10 cellular contexts compared by ENCODE assay signal in the genomic region with DNA sequence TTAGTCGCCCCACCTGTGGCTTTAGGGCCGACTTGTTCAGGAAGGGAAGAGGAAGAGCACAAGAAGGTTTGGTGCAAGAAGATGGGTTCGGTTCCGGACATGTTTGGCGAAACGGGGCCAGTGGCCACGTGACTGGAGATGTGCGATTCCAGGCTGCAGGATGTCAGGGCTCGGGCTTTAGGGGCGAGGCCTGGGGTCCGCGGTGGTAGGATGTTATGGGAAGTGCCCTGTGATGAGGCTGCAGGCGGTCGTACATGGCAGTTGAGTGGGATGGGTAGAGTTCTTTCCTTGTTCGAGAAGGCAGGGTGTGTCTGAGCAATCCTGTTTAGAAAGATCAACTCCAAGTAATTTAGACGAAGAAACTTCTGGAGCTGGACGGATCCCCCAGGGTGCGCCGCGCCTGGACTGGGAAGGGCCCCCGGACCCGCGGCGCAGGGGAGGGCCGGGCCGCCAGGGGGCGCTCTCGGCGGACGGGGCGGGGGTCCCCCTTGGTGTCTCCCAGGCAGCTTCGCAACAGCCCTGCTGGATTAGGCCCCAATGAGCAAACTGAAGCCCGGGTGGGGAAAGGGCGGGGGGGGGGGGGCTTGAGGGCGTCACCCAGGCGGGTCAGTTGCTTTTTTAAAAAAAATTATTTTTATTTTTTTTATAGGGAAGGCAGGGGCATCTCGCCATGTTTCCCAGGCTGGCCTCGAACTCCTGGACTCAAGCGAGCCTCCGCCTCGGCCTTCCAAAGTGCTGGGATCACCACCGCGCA. TPM values are rescaled to one million over a fixed set of nuclear protein-coding genes. Genes with fewer than 3 reads are reported as not detected.
DNase-seq lines count a peak whose midpoint lies in the region; ATAC-seq, FAIRE-seq and TF ChIP-seq lines count a peak whose summit lies in the region.
"Had no signal": no experiment of that assay in that cellular context is flagged by ENCODE, and none has a peak within 500 bp of the region (broad histone marks: within the 10 kb centered on the region; RNA-seq: fewer than 3 reads in every experiment).

No MANE protein-coding gene starts in this region.

- TF ChIP-seq POLR2A in stomach (IDR thresholded peaks at IDR 0.05) = no peak

- no peaks in the 10 kb centered on the region for H3K27me3 Mint-ChIP-seq in activated naive CD4-positive, alpha-beta T cell treated with anti-CD3 and anti-CD28 coated beads for 36 hours (ENCODE audit: low read depth)
- H3K27me3 Mint-ChIP-seq in activated T-helper 2 cell treated with anti-CD3 and anti-CD28 coated beads, Interferon-gamma antibody, Interleukin-2, Interleukin-4, amounts not matched to agents 10 μg/mL and 5 μg/mL and 100 μg/mL, durations not matched to agents 14 hours and 24 hours and 36 hours (ENCODE audit: low read depth) = peaks cover 14% of the 10 kb centered on the region

- dilution Hi-C loops in keratinocyte (cut with MboI; ENCODE audit: extremely low pct_ligation_motif_present, low sequenced_read_pairs) = no loop called here

- H3K4me1 ChIP-seq in keratinocyte (ENCODE audit: control insufficient read depth, extremely low read depth, insufficient read depth, low read length) (peaks cover 8% of the 10 kb centered on the region), stomach (peaks cover 0 to 10% (median 6%) of the 10 kb centered on the region in 4 donors)

- intact Hi-C loops in activated naive CD4-positive, alpha-beta T cell treated with anti-CD3 and anti-CD28 coated beads for 36 hours (cut with micrococcal nuclease) = loop anchor here (5.0 kb wide), 1 partner anchor 400 kb away; no protein-coding TSS in a partner anchor
- intact Hi-C loops in activated T-helper 2 cell treated with anti-CD3 and anti-CD28 coated beads, Interferon-gamma antibody, Interleukin-2, Interleukin-4, amounts not matched to agents 10 μg/mL and 5 μg/mL and 100 μg/mL, durations not matched to agents 14 hours and 24 hours and 36 hours (cut with micrococcal nuclease) = loop anchor here (5.0 kb wide), 1 partner anchor 180 kb away; no protein-coding TSS in a partner anchor
- intact Hi-C loops in stomach (cut with DNase I; ENCODE audit: low total_unique reads) = no loop called here

- ATAC-seq in HG03521 (IDR thresholded peaks at IDR 0.05; ENCODE audit: unreplicated experiment) = no peak

- H3K9ac ChIP-seq in keratinocyte (ENCODE audit: control insufficient read depth, extremely low read depth, insufficient read depth, low read length) = no peak overlapping the region

- H3K9me3 ChIP-seq in keratinocyte (ENCODE audit: control insufficient read depth, low read depth, low read length) (no peaks in the 10 kb centered on the region), stomach (no peaks in the 10 kb centered on the region)

- no peak for FAIRE-seq in keratinocyte (lab: Jason Lieb, UNC)
- no peak for FAIRE-seq in urothelium cell line (lab: Jason Lieb, UNC)
- FAIRE-seq: TTC549 had no signal

- CTCF ChIA-PET in activated naive CD4-positive, alpha-beta T cell treated with anti-CD3 and anti-CD28 coated beads for 36 hours (lab: Charles Lee) = interaction anchor here (0.7 to 2.1 kb wide), 5 partner anchors 14 to 181 kb away, joined by 3 to 4 read pairs (median 3); no protein-coding TSS in a partner anchor

- H3K79me2 ChIP-seq in keratinocyte (ENCODE audit: control insufficient read depth, insufficient read depth, low read length) = no peaks in the 10 kb centered on the region

- peak overlapping the region; percentile 6 for H2AFZ ChIP-seq in keratinocyte (ENCODE audit: control insufficient read depth, low read length)

- H3K36me3 ChIP-seq in keratinocyte (ENCODE audit: control insufficient read depth in 2 of 2, extremely low read depth in 1 of 2, insufficient read depth in 2 of 2, low read length in 2 of 2) (peaks cover 0 to 4% of the 10 kb centered on the region in 2 experiments), stomach (peaks cover 0 to 15% (median 11%) of the 10 kb centered on the region in 4 donors)

- peak in 2 of 3 experiments; percentile 44 to 59 for TF ChIP-seq CTCF in keratinocyte (optimal IDR thresholded peaks at IDR 0.05 in 1 of 3, IDR thresholded peaks at IDR 0.05 in 1 of 3, conservative IDR thresholded peaks at IDR 0.05 in 1 of 3; ENCODE audit: extremely low read depth in 1 of 3, insufficient read depth in 2 of 3, low read length in 3 of 3)
- peak in 2 of 7 experiments; percentile 31 for TF ChIP-seq CTCF in stomach (IDR thresholded peaks at IDR 0.05)

- H3K4me2 ChIP-seq in keratinocyte (ENCODE audit: control insufficient read depth, extremely low read depth, insufficient read depth, low read depth, low read length) = no peak overlapping the region

- peaks cover 7% of the 10 kb centered on the region for H3K4me1 Mint-ChIP-seq in activated naive CD4-positive, alpha-beta T cell treated with anti-CD3 and anti-CD28 coated beads for 36 hours (ENCODE audit: low read depth)
- no peaks in the 10 kb centered on the region for H3K4me1 Mint-ChIP-seq in activated T-helper 2 cell treated with anti-CD3 and anti-CD28 coated beads, Interferon-gamma antibody, Interleukin-2, Interleukin-4, amounts not matched to agents 10 μg/mL and 5 μg/mL and 100 μg/mL, durations not matched to agents 14 hours and 24 hours and 36 hours (ENCODE audit: low read depth)

- H3K4me3 ChIP-seq in keratinocyte (ENCODE audit: control insufficient read depth in 2 of 3, extremely low read depth in 1 of 3, insufficient read depth in 2 of 3, low read depth in 1 of 3, low read length in 3 of 3) = no peak overlapping the region
- H3K4me3 ChIP-seq in stomach = no peak overlapping the region

- H3K9me1 ChIP-seq in keratinocyte (ENCODE audit: control insufficient read depth, extremely low read depth, insufficient read depth, low read length) = no peaks in the 10 kb centered on the region

- DNase-seq in activated naive CD4-positive, alpha-beta T cell treated with anti-CD3 and anti-CD28 coated beads for 36 hours = peak; percentile 50
- no peak for DNase-seq in activated naive CD4-positive, alpha-beta T cell treated with Interleukin-2 at 50 U/mL for 16 hours
- DNase-seq in activated T-helper 2 cell treated with anti-CD3 and anti-CD28 coated beads, Interferon-gamma antibody, Interleukin-2, Interleukin-4, amounts not matched to agents 10 μg/mL and 5 μg/mL and 100 μg/mL, durations not matched to agents 14 hours and 24 hours and 36 hours (ENCODE audit: low spot score) = no peak
- DNase-seq in keratinocyte (ENCODE audit: low read depth, low spot score) (no peak), urothelium cell line (ENCODE audit: low spot score) (peak; percentile 60), AG08395 (ENCODE audit: low spot score) (no peak), stomach (no peak)

- peak overlapping the region; percentile 50 for H3K4me3 Mint-ChIP-seq in activated naive CD4-positive, alpha-beta T cell treated with anti-CD3 and anti-CD28 coated beads for 36 hours
- peak overlapping the region; percentile 39 for H3K4me3 Mint-ChIP-seq in activated T-helper 2 cell treated with anti-CD3 and anti-CD28 coated beads, Interferon-gamma antibody, Interleukin-2, Interleukin-4, amounts not matched to agents 10 μg/mL and 5 μg/mL and 100 μg/mL, durations not matched to agents 14 hours and 24 hours and 36 hours (ENCODE audit: low read depth)

- no peaks in the 10 kb centered on the region for H3K9me3 Mint-ChIP-seq in activated naive CD4-positive, alpha-beta T cell treated with anti-CD3 and anti-CD28 coated beads for 36 hours
- H3K9me3 Mint-ChIP-seq in activated T-helper 2 cell treated with anti-CD3 and anti-CD28 coated beads, Interferon-gamma antibody, Interleukin-2, Interleukin-4, amounts not matched to agents 10 μg/mL and 5 μg/mL and 100 μg/mL, durations not matched to agents 14 hours and 24 hours and 36 hours = no peaks in the 10 kb centered on the region

- H3K27me3 ChIP-seq in keratinocyte (ENCODE audit: control insufficient read depth, extremely low read depth, insufficient read depth, low read length) = no peaks in the 10 kb centered on the region
- H3K27me3 ChIP-seq in stomach = no peaks in the 10 kb centered on the region

- no peak overlapping the region for H3K27ac ChIP-seq in keratinocyte (ENCODE audit: control insufficient read depth, insufficient read depth, low read length)
- no peak overlapping the region for H3K27ac ChIP-seq in stomach
- H3K27ac ChIP-seq: HL-60 had no signal

- no peak for TF ChIP-seq EP300 in stomach (IDR thresholded peaks at IDR 0.05)

- H3K36me3 Mint-ChIP-seq in activated naive CD4-positive, alpha-beta T cell treated with anti-CD3 and anti-CD28 coated beads for 36 hours (ENCODE audit: low read depth) = peaks cover 8% of the 10 kb centered on the region
- H3K36me3 Mint-ChIP-seq in activated T-helper 2 cell treated with anti-CD3 and anti-CD28 coated beads, Interferon-gamma antibody, Interleukin-2, Interleukin-4, amounts not matched to agents 10 μg/mL and 5 μg/mL and 100 μg/mL, durations not matched to agents 14 hours and 24 hours and 36 hours (ENCODE audit: low read depth) = peaks cover 11% of the 10 kb centered on the region

- H4K20me1 ChIP-seq in keratinocyte (ENCODE audit: control insufficient read depth, extremely low read depth, insufficient read depth, low read length) = no peaks in the 10 kb centered on the region

- 40 to 47% (median 44%) methylated on average over 41 to 43 of the region's 43 CpGs for WGBS in stomach, 5 donors

- no peak overlapping the region for H3K27ac Mint-ChIP-seq in activated naive CD4-positive, alpha-beta T cell treated with anti-CD3 and anti-CD28 coated beads for 36 hours
- no peak overlapping the region for H3K27ac Mint-ChIP-seq in activated T-helper 2 cell treated with anti-CD3 and anti-CD28 coated beads, Interferon-gamma antibody, Interleukin-2, Interleukin-4, amounts not matched to agents 10 μg/mL and 5 μg/mL and 100 μg/mL, durations not matched to agents 14 hours and 24 hours and 36 hours

RNA-seq across cellular contexts. Expression of a gene that starts 17.2 kb away (rescaled TPM):
- total RNA-seq in activated naive CD4-positive, alpha-beta T cell treated with anti-CD3 and anti-CD28 coated beads for 36 hours = under 1 TPM; 0.67 TPM
- 0.59 and 0.62 TPM in 2 replicates for total RNA-seq in activated T-helper 2 cell treated with anti-CD3 and anti-CD28 coated beads, Interferon-gamma antibody, Interleukin-2, Interleukin-4, amounts not matched to agents 10 μg/mL and 5 μg/mL and 100 μg/mL, durations not matched to agents 14 hours and 24 hours and 36 hours
- polyA plus RNA-seq in keratinocyte = 696 to 1,073 TPM (median 1,057 TPM) in 3 replicates
- polyA plus RNA-seq in keratinocyte (2011; ENCODE audit: low read depth) = 577 TPM
- 226 and 414 TPM in 2 replicates for polyA plus RNA-seq in keratinocyte (2011; cell fraction: cytosol; rRNA removed)
- 1,167 and 1,399 TPM in 2 replicates for polyA plus RNA-seq in keratinocyte (2011; cell fraction: nucleus; rRNA removed)
- polyA plus RNA-seq in keratinocyte (2012; ENCODE audit: low replicate concordance) = 758 and 1,072 TPM in 2 replicates
- 474 to 810 TPM (median 579 TPM) in 3 replicates for polyA minus RNA-seq in keratinocyte
- 947 TPM for polyA minus RNA-seq in keratinocyte (2011; cell fraction: cytosol; rRNA and poly(A)+ RNA removed)
- 1,336 and 1,444 TPM in 2 replicates for polyA minus RNA-seq in keratinocyte (2011; cell fraction: nucleus; rRNA and poly(A)+ RNA removed)
- total RNA-seq in stomach = 100 to 1,000 TPM in 1 of 5 donors, 10 to 100 TPM in 4; 21.0 to 140 (median 57.5) TPM
- 10 to 100 TPM; 16.0 to 82.9 (median 32.5) TPM for polyA plus RNA-seq in stomach

Comparison
In these comparisons a context has a peak if more than half of its experiments do, and no peak if none do; other contexts are left out.
1. DNase-seq: peak in activated naive CD4-positive, alpha-beta T cell treated with anti-CD3 and anti-CD28 coated beads for 36 hours (single experiment) and urothelium cell line (single experiment); none in activated naive CD4-positive, alpha-beta T cell treated with Interleukin-2 at 50 U/mL for 16 hours (single experiment), activated T-helper 2 cell treated with anti-CD3 and anti-CD28 coated beads, Interferon-gamma antibody, Interleukin-2, Interleukin-4, amounts not matched to agents 10 μg/mL and 5 μg/mL and 100 μg/mL, durations not matched to agents 14 hours and 24 hours and 36 hours (single experiment), keratinocyte (single experiment), AG08395 (single experiment) and stomach (single experiment).
2. RNA of a gene that starts 17.2 kb away (total RNA-seq): 21.0 to 140 TPM in stomach; 0.67 TPM in activated naive CD4-positive, alpha-beta T cell treated with anti-CD3 and anti-CD28 coated beads for 36 hours and 0.59 to 0.62 TPM in activated T-helper 2 cell treated with anti-CD3 and anti-CD28 coated beads, Interferon-gamma antibody, Interleukin-2, Interleukin-4, amounts not matched to agents 10 μg/mL and 5 μg/mL and 100 μg/mL, durations not matched to agents 14 hours and 24 hours and 36 hours; every median in the first group is over 10 times any median in the second.